Comparison of ENCODE assay signal across 14 cellular contexts in the genomic region with DNA sequence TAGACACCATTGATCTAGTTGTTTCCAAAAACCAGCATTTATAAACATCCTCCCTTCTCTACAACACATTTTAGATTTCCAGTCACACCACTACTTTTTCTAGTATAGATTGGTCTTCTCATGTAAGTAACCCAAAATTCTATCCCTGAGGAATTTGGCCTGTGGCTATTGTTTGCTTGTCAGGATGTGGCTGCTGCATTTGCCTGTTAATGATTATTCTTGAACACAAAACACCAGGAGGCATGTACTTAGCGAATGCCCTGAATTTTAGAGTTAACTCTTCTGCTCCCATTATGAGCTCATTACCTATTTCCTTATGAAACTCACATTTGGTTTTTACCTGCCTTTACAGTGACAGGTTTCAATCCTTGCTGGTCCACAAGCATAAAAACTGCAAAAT.
A peak's percentile ranks its signal among the peaks of the same experiment; 100 is the strongest.
DNase-seq lines count a peak whose midpoint lies in the region; ATAC-seq and TF ChIP-seq lines count a peak whose summit lies in the region.
"Had no signal": no experiment of that assay in that cellular context is flagged by ENCODE, and none has a peak within 500 bp of the region (broad histone marks: within the 10 kb centered on the region; RNA-seq: fewer than 3 reads in every experiment).

No MANE protein-coding gene starts in this region.

- ATAC-seq in GM23338 (no peak), WTC11 (peak; percentile 59), HG03025 (IDR thresholded peaks at IDR 0.05; ENCODE audit: low FRiP score, unreplicated experiment) (no peak)

- H3K4ac ChIP-seq in mesendoderm (ENCODE audit: low read depth, low read length): no peak overlapping the region

- no peak overlapping the region for H4K5ac ChIP-seq in mesendoderm (ENCODE audit: low read length)

- no peak overlapping the region for H2BK120ac ChIP-seq in mesendoderm (ENCODE audit: low read depth, low read length)

- WGBS in mesendoderm (ENCODE audit: extremely low coverage, insufficient coverage, low lambda C conversion rate): no CpG with 5 or more reads among the region's 1 CpG

- peaks cover 6% of the 10 kb centered on the region; the same call in 1 of the 2 replicates for H3K36me3 ChIP-seq in GM23338 (ENCODE audit: insufficient read depth)
- H3K36me3 ChIP-seq in mesendoderm (ENCODE audit: control insufficient read depth, insufficient read depth, low read length): no peaks in the 10 kb centered on the region
- H3K36me3 ChIP-seq: BLaER1, HAP-1 had no signal

- no peaks in the 10 kb centered on the region for H4K20me1 ChIP-seq in GM23338 (replicated peaks; ENCODE audit: insufficient read depth)
- H4K20me1 ChIP-seq: BLaER1 had no signal

- TF ChIP-seq CTCF in GM23338 (conservative IDR thresholded peaks at IDR 0.05; ENCODE audit: low read depth in 2 of 2): no peak
- TF ChIP-seq CTCF in WTC11 (IDR thresholded peaks at IDR 0.05): no peak

- H3K79me1 ChIP-seq in mesendoderm (ENCODE audit: low read length): no peaks in the 10 kb centered on the region

- no peak overlapping the region for H3K4me3 ChIP-seq in GM23338
- no peak overlapping the region for H3K4me3 ChIP-seq in mesendoderm (ENCODE audit: low read length)
- H3K4me3 ChIP-seq: BLaER1, HAP-1 had no signal

- DNase-seq in GM23338 (ENCODE audit: low spot score) (peak; percentile 16), WTC11 (ENCODE audit: low spot score) (no peak), iPS-NIHi11 (ENCODE audit: low spot score) (peak; percentile 4), mesendoderm (peak; percentile 51), hippocampal formation (lab: John Stamatoyannopoulos, UW) (no peak), activated gamma-delta T cell treated with Interleukin-2 at 50 U/mL for 16 hours (no peak)
- DNase-seq: 8988T; AML-193; CD8-positive, alpha-beta memory T cell; DMS53; GOT3 had no signal

- H3K27me3 Mint-ChIP-seq in GM23338 (ENCODE audit: insufficient read depth, low read depth, poor library complexity): no peaks in the 10 kb centered on the region
- H3K27me3 Mint-ChIP-seq in WTC11 (ENCODE audit: low read depth): no peaks in the 10 kb centered on the region
- H3K27me3 Mint-ChIP-seq: CD8-positive, alpha-beta memory T cell had no signal

- CTCF ChIA-PET in WTC11 (lab: Charles Lee): no interaction called here

- no peak overlapping the region for H3K18ac ChIP-seq in mesendoderm (ENCODE audit: low read length)

- H3K27ac Mint-ChIP-seq in GM23338 (peak overlapping the region; percentile 50; the same call in 1 of the 2 replicates), WTC11 (no peak overlapping the region)
- H3K27ac Mint-ChIP-seq: CD8-positive, alpha-beta memory T cell had no signal

- H2BK5ac ChIP-seq in mesendoderm (ENCODE audit: low read length): no peak overlapping the region

- peaks cover 7% of the 10 kb centered on the region; the same call in 1 of the 2 replicates for H3K4me1 ChIP-seq in GM23338 (ENCODE audit: insufficient read depth)
- H3K4me1 ChIP-seq in mesendoderm (ENCODE audit: control insufficient read depth, low read depth, low read length): no peaks in the 10 kb centered on the region
- H3K4me1 ChIP-seq: BLaER1, HAP-1 had no signal

- H3K4me2 ChIP-seq in GM23338 (0 out of 2 replicates have a peak overlapping the region, but pooled peaks have one; percentile 29), mesendoderm (ENCODE audit: low read length) (no peak overlapping the region)
- H3K4me2 ChIP-seq: BLaER1 had no signal

- H3K27ac ChIP-seq in GM23338 (ENCODE audit: low read depth): no peak overlapping the region
- H3K27ac ChIP-seq in mesendoderm (ENCODE audit: low read depth, low read length): no peak overlapping the region
- H3K27ac ChIP-seq: BLaER1 had no signal

- no peaks in the 10 kb centered on the region for H3K79me2 ChIP-seq in GM23338 (replicated peaks; ENCODE audit: insufficient read depth)
- no peaks in the 10 kb centered on the region for H3K79me2 ChIP-seq in mesendoderm (ENCODE audit: control insufficient read depth, insufficient read depth, low read length)

- H3K9me3 Mint-ChIP-seq in GM23338 (peaks cover 28% of the 10 kb centered on the region), WTC11 (peaks cover 40% of the 10 kb centered on the region)

- H4K8ac ChIP-seq in mesendoderm (ENCODE audit: low read depth, low read length): no peak overlapping the region

- H2BK15ac ChIP-seq in mesendoderm (replicated peaks; ENCODE audit: low read depth): no peak overlapping the region

- H3K27me3 ChIP-seq in GM23338 (ENCODE audit: insufficient read depth): no peaks in the 10 kb centered on the region
- H3K27me3 ChIP-seq in mesendoderm (ENCODE audit: insufficient read depth, low read length, poor library complexity): no peaks in the 10 kb centered on the region
- H3K27me3 ChIP-seq: BLaER1 had no signal

- H3K56ac ChIP-seq in mesendoderm (ENCODE audit: low read length): no peak overlapping the region

- POLR2A ChIA-PET in WTC11 (lab: Charles Lee): no interaction called here

- H3K23ac ChIP-seq in mesendoderm (ENCODE audit: low read length): no peak overlapping the region

- H2AK5ac ChIP-seq in mesendoderm (ENCODE audit: low read length): no peak overlapping the region

- peaks cover 25% of the 10 kb centered on the region for H3K36me3 Mint-ChIP-seq in GM23338 (ENCODE audit: low read depth)
- H3K36me3 Mint-ChIP-seq in WTC11: peaks cover 29% of the 10 kb centered on the region
- H3K36me3 Mint-ChIP-seq: CD8-positive, alpha-beta memory T cell had no signal

- H3K9ac ChIP-seq in mesendoderm (ENCODE audit: low read length): no peak overlapping the region
- H3K9ac ChIP-seq: BLaER1 had no signal

- H3K4me3 Mint-ChIP-seq in GM23338: no peak overlapping the region
- H3K4me3 Mint-ChIP-seq in WTC11: no peak overlapping the region; the same call in 1 of the 2 replicates
- H3K4me3 Mint-ChIP-seq: CD8-positive, alpha-beta memory T cell had no signal

- no peaks in the 10 kb centered on the region for H3K9me2 ChIP-seq in GM23338 (ENCODE audit: insufficient read depth)

- no peaks in the 10 kb centered on the region for H3F3A ChIP-seq in GM23338 (replicated peaks; ENCODE audit: low read depth)

- H2AFZ ChIP-seq in GM23338: no peak overlapping the region

- peaks cover 7% of the 10 kb centered on the region; the same call in 2 of the 3 replicates for H3K4me1 Mint-ChIP-seq in GM23338
- peaks cover 7% of the 10 kb centered on the region for H3K4me1 Mint-ChIP-seq in WTC11
- H3K4me1 Mint-ChIP-seq: CD8-positive, alpha-beta memory T cell had no signal

TF ChIP-seq in GM23338, 12 proteins besides CTCF, POLR2A, EP300 and RAD21:
- TF ChIP-seq STAT1 (IDR thresholded peaks at IDR 0.05; ENCODE audit: unreplicated experiment): no peak
- no peak for TF ChIP-seq EZH2 (IDR thresholded peaks at IDR 0.05; ENCODE audit: low read depth, unreplicated experiment)
- no peak for TF ChIP-seq JUNB (IDR thresholded peaks at IDR 0.05; ENCODE audit: unreplicated experiment)
- no peak for TF ChIP-seq NANOG (IDR thresholded peaks at IDR 0.05; ENCODE audit: borderline replicate concordance)
- no peak for TF ChIP-seq ZNF331 (CRISPR knock-in tag; IDR thresholded peaks at IDR 0.05; ENCODE audit: low read depth)
- TF ChIP-seq ZNF114 (CRISPR knock-in tag; IDR thresholded peaks at IDR 0.05): no peak

TF ChIP-seq in WTC11, 78 proteins besides CTCF, POLR2A, EP300 and RAD21 (continues in another document):
- TF ChIP-seq, protein P1, sequence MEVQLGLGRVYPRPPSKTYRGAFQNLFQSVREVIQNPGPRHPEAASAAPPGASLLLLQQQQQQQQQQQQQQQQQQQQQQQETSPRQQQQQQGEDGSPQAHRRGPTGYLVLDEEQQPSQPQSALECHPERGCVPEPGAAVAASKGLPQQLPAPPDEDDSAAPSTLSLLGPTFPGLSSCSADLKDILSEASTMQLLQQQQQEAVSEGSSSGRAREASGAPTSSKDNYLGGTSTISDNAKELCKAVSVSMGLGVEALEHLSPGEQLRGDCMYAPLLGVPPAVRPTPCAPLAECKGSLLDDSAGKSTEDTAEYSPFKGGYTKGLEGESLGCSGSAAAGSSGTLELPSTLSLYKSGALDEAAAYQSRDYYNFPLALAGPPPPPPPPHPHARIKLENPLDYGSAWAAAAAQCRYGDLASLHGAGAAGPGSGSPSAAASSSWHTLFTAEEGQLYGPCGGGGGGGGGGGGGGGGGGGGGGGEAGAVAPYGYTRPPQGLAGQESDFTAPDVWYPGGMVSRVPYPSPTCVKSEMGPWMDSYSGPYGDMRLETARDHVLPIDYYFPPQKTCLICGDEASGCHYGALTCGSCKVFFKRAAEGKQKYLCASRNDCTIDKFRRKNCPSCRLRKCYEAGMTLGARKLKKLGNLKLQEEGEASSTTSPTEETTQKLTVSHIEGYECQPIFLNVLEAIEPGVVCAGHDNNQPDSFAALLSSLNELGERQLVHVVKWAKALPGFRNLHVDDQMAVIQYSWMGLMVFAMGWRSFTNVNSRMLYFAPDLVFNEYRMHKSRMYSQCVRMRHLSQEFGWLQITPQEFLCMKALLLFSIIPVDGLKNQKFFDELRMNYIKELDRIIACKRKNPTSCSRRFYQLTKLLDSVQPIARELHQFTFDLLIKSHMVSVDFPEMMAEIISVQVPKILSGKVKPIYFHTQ (CRISPR knock-in tag; IDR thresholded peaks at IDR 0.05): no peak
- TF ChIP-seq TCF7 (CRISPR knock-in tag; IDR thresholded peaks at IDR 0.05; ENCODE audit: low read depth) (no peak), ELF4 (CRISPR knock-in tag; IDR thresholded peaks at IDR 0.05; ENCODE audit: low read depth) (no peak), ZMAT4 (CRISPR knock-in tag; IDR thresholded peaks at IDR 0.05) (no peak)

Comparison
In these comparisons a context has a peak if more than half of its experiments do, and no peak if none do; other contexts are left out.
1. DNase-seq: peak in GM23338 (single experiment), iPS-NIHi11 (single experiment) and mesendoderm (single experiment); none in WTC11 (single experiment), hippocampal formation (0 of 2) and activated gamma-delta T cell treated with Interleukin-2 at 50 U/mL for 16 hours (single experiment).